ENCODE assay signal across 8 cellular contexts in genomic region chr5:69370335-69370734, GRCh38. TPM values are rescaled to one million over a fixed set of nuclear protein-coding genes. Genes with fewer than 3 reads are reported as not detected.
DNase-seq lines count a peak whose midpoint lies in the region; ATAC-seq, FAIRE-seq and TF ChIP-seq lines count a peak whose summit lies in the region.
"Not testable (repeated sequence)": the region's sequence is repeated elsewhere in the genome, so short reads cannot be mapped to it uniquely, and the experiment has no call there.

No MANE protein-coding gene starts in this region.

- in situ Hi-C loops in K562 (cut with MboI): not testable (repeated sequence)

- TF ChIP-seq POLR2A in K562 (conservative IDR thresholded peaks at IDR 0.05): not testable (repeated sequence)

- FAIRE-seq in K562 (lab: Jason Lieb, UNC): not testable (repeated sequence)

- CTCF ChIA-PET in WTC11 (lab: Charles Lee): interaction anchor here (0.9 kb wide), 1 partner anchor 36 kb away, joined by 4 read pairs; no protein-coding TSS in a partner anchor
- CTCF ChIA-PET in K562 (lab: Yijun Ruan, JAX; ENCODE audit: low intra/inter-chr PET ratio): not testable (repeated sequence)

- H3K4me3 Mint-ChIP-seq in WTC11 (peak overlapping the region; percentile 95), memory B cell (peak overlapping the region; percentile 90)

- intact Hi-C loops in K562 (cut with micrococcal nuclease); upper lobe of right lung (cut with DNase I): not testable (repeated sequence)

- H3K9me1 ChIP-seq in K562 (ENCODE audit: control insufficient read depth, insufficient read depth, low read length): not testable (repeated sequence)

- H3K9me2 ChIP-seq in Karpas-422 (replicated peaks; ENCODE audit: insufficient read depth, low read length): not testable (repeated sequence)

- POLR2A ChIA-PET in WTC11 (lab: Charles Lee): interaction anchor here (0.5 to 1.3 kb wide), 3 partner anchors 16 to 37 kb away, joined by 3 to 8 read pairs (median 3); no protein-coding TSS in a partner anchor
- POLR2A ChIA-PET in K562 (lab: Yijun Ruan, JAX): interaction anchor here (0.8 to 1.4 kb wide), 4 partner anchors 9 to 118 kb away, joined by 3 to 6 read pairs (median 4); no protein-coding TSS in a partner anchor

- H3K9me3 Mint-ChIP-seq in WTC11, memory B cell: not testable (repeated sequence)

- H3K4me1 Mint-ChIP-seq in WTC11 (peaks cover 11% of the 10 kb centered on the region), memory B cell (peaks cover 22% of the 10 kb centered on the region)

- H3K27me3 Mint-ChIP-seq in WTC11 (ENCODE audit: low read depth); memory B cell: not testable (repeated sequence)

- not testable (repeated sequence) for ATAC-seq in WTC11; memory B cell (ENCODE audit: low read depth); upper lobe of right lung
- ATAC-seq in K562: peak; percentile 6

- H2AFZ ChIP-seq in Karpas-422 (ENCODE audit: low read length): not testable (repeated sequence)
- H2AFZ ChIP-seq in K562 (ENCODE audit: low read depth, low read length): peak overlapping the region; percentile 97

- TF ChIP-seq CTCF in WTC11 (IDR thresholded peaks at IDR 0.05); K562 (IDR thresholded peaks at IDR 0.05 in 2 of 3, conservative IDR thresholded peaks at IDR 0.05 in 1 of 3; ENCODE audit: insufficient read depth in 2 of 3, low read depth in 1 of 3, low read length in 3 of 3); fibroblast of pulmonary artery (IDR thresholded peaks at IDR 0.05; ENCODE audit: low read length, missing control alignments); retinal pigment epithelial cell (conservative IDR thresholded peaks at IDR 0.05; ENCODE audit: low read depth, low read length); upper lobe of right lung (IDR thresholded peaks at IDR 0.05): not testable (repeated sequence)

- DNase-seq in DMS 273 (lab: John Stamatoyannopoulos, UW; ENCODE audit: unreplicated experiment): peak; percentile 11
- DNase-seq in Karpas-422; WTC11 (ENCODE audit: low spot score); fibroblast of pulmonary artery (ENCODE audit: low read depth); memory B cell (ENCODE audit: low spot score in 2 of 2); retinal pigment epithelial cell (ENCODE audit: low read depth); upper lobe of right lung: not testable (repeated sequence)
- DNase-seq in K562 (ENCODE audit: extremely low read depth in 1 of 4, low spot score in 3 of 4): peak in 1 of 4 experiments; percentile 37

- H3K36me3 ChIP-seq in Karpas-422 (ENCODE audit: insufficient read depth, low read length): peaks cover 32% of the 10 kb centered on the region
- H3K36me3 ChIP-seq in K562 (ENCODE audit: control insufficient read depth, insufficient read depth, low read length): peaks cover 40% of the 10 kb centered on the region
- H3K36me3 ChIP-seq in upper lobe of right lung: peaks cover 34% of the 10 kb centered on the region

- BruUV-seq in K562 (replicated peaks; lab: Mats Ljungman, UMichigan): TSS peak; percentile 63

- peaks cover 18% of the 10 kb centered on the region; the same call in 1 of the 2 replicates for H4K20me1 ChIP-seq in Karpas-422 (ENCODE audit: insufficient read depth, low read depth, low read length)
- not testable (repeated sequence) for H4K20me1 ChIP-seq in K562 (replicated peaks; ENCODE audit: control insufficient read depth, insufficient read depth, low read length)

- not testable (repeated sequence) for TF ChIP-seq RAD21 in K562 (CRISPR knock-in tag; conservative IDR thresholded peaks at IDR 0.05 in 1 of 2, IDR thresholded peaks at IDR 0.05 in 1 of 2)

- WGBS in K562 (ENCODE audit: insufficient coverage, low coverage, missing lambda C conversion rate): 4% methylated on average over 16 of the region's 16 CpGs

- H3K4me1 ChIP-seq in Karpas-422 (ENCODE audit: low read length) (peaks cover 62% of the 10 kb centered on the region), upper lobe of right lung (peaks cover 19% of the 10 kb centered on the region)
- not testable (repeated sequence) for H3K4me1 ChIP-seq in K562 (replicated peaks in 1 of 2; ENCODE audit: control insufficient read depth in 2 of 2, insufficient read depth in 2 of 2, low read length in 2 of 2)

- TF ChIP-seq EP300 in K562 (IDR thresholded peaks at IDR 0.05; ENCODE audit: low read length): not testable (repeated sequence)

- peak overlapping the region; percentile 96 for H3K27ac Mint-ChIP-seq in WTC11
- H3K27ac Mint-ChIP-seq in memory B cell: peak overlapping the region; percentile 99

- H3K4me3 ChIP-seq in Karpas-422 (ENCODE audit: low read length) (peak overlapping the region; percentile 76), K562 (peak overlapping the region; percentile 70), fibroblast of pulmonary artery (replicated peaks; ENCODE audit: low read depth, low read length) (peak overlapping the region; percentile 82), retinal pigment epithelial cell (ENCODE audit: low read length) (peak overlapping the region; percentile 69), upper lobe of right lung (peak overlapping the region; percentile 78)

- H3K27me3 ChIP-seq in Karpas-422 (ENCODE audit: low read length); K562 (ENCODE audit: control insufficient read depth in 2 of 2, insufficient read depth in 2 of 2, low read length in 2 of 2); upper lobe of right lung: not testable (repeated sequence)

- H3K27ac ChIP-seq in Karpas-422 (ENCODE audit: low read length) (peak overlapping the region; percentile 86; the same call in 1 of the 2 replicates), K562 (ENCODE audit: extremely low read depth, low read depth, low read length) (peak overlapping the region; percentile 99), upper lobe of right lung (peak overlapping the region; percentile 99)

- H3K36me3 Mint-ChIP-seq in WTC11: peaks cover 30% of the 10 kb centered on the region
- not testable (repeated sequence) for H3K36me3 Mint-ChIP-seq in memory B cell

- H3K79me2 ChIP-seq in Karpas-422 (ENCODE audit: low read length) (peaks cover 94% of the 10 kb centered on the region), K562 (ENCODE audit: control insufficient read depth, insufficient read depth, low read length) (peaks cover 75% of the 10 kb centered on the region)

- H3K4me2 ChIP-seq in Karpas-422 (ENCODE audit: low read depth, low read length, poor library complexity, severe bottlenecking) (peak overlapping the region; percentile 94), K562 (ENCODE audit: insufficient read depth, low read length) (peak overlapping the region; percentile 96)

- peak overlapping the region; percentile 77 for H3K9ac ChIP-seq in Karpas-422 (ENCODE audit: low read length)
- peak overlapping the region; percentile 92 to 97 for H3K9ac ChIP-seq in K562 (ENCODE audit: insufficient read depth in 1 of 2, low read depth in 2 of 2, low read length in 2 of 2)

- not testable (repeated sequence) for H3K9me3 ChIP-seq in Karpas-422 (ENCODE audit: low read length); K562 (replicated peaks; ENCODE audit: control insufficient read depth, insufficient read depth, low read depth, low read length); upper lobe of right lung

RNA-seq across cellular contexts. Expression of gene RAD17, which starts 0.7 kb away (rescaled TPM):
- 46.5 and 61.7 TPM in 2 replicates for total RNA-seq in Karpas-422 (2014; rRNA removed; shearing (Covaris generic); ENCODE audit: low replicate concordance)
- 30.2 to 32.6 TPM (median 32.0 TPM) in 3 replicates for total RNA-seq in WTC11 (2021)
- total RNA-seq in K562 (2011; cell fraction: chromatin; rRNA removed; ENCODE audit: low replicate concordance): 56.1 and 66.3 TPM in 2 replicates
- 61.0 and 79.1 TPM in 2 replicates for total RNA-seq in K562 (2011; cell fraction: nucleolus; rRNA removed)
- total RNA-seq in K562 (2011; cell fraction: nucleoplasm; rRNA removed): 59.5 and 63.1 TPM in 2 replicates
- 21.1 and 36.7 TPM in 2 replicates for total RNA-seq in K562 (2014; rRNA removed)
- total RNA-seq in K562 (2014; rRNA removed; fragmentation: Illumina TruSeq; extraction: Trizol): 40.1 and 41.9 TPM in 2 replicates
- 33.6 and 40.7 TPM in 2 replicates for total RNA-seq in K562 (2015; rRNA removed; fragmentation: Illumina TruSeq; extraction: Trizol)
- 32.9 and 35.2 TPM in 2 replicates for total RNA-seq in K562 (2021)
- 45.2 and 47.2 TPM in 2 replicates for polyA plus RNA-seq in K562 (2011; rRNA removed)
- polyA plus RNA-seq in K562 (2011; cell fraction: cytosol; rRNA removed): 15.7 and 17.9 TPM in 2 replicates
- 44.1 and 52.9 TPM in 2 replicates for polyA plus RNA-seq in K562 (2011; cell fraction: nucleus; rRNA removed)
- polyA plus RNA-seq in K562 (2012): 20.4 and 31.9 TPM in 2 replicates
- 40.9 and 50.1 TPM in 2 replicates for polyA plus RNA-seq in K562 (2014; fragmentation: Illumina TruSeq; extraction: Trizol)
- polyA plus RNA-seq in K562 (2014; fragmentation: Nextera tagmentation; extraction: Ambion mirVana): 10 to 100 TPM; 25.6 to 44.4 TPM
- 35.6 and 39.0 TPM in 2 replicates for polyA plus RNA-seq in K562 (2014; rRNA removed)
- polyA minus RNA-seq in K562 (2011; rRNA and poly(A)+ RNA removed): 35.0 and 43.2 TPM in 2 replicates
- 13.5 and 18.0 TPM in 2 replicates for polyA minus RNA-seq in K562 (2011; cell fraction: cytosol; rRNA and poly(A)+ RNA removed)
- polyA minus RNA-seq in K562 (2011; cell fraction: nucleus; rRNA and poly(A)+ RNA removed): 45.4 and 55.8 TPM in 2 replicates
- 19.1 TPM for total RNA-seq in upper lobe of right lung

RNA-seq across cellular contexts. Expression of gene AK6, which starts 1.0 kb away (rescaled TPM):
- total RNA-seq in Karpas-422 (2014; rRNA removed; shearing (Covaris generic); ENCODE audit: low replicate concordance): 48.5 and 56.0 TPM in 2 replicates
- 33.2 to 43.1 TPM (median 33.3 TPM) in 3 replicates for total RNA-seq in WTC11 (2021)
- total RNA-seq in K562 (2011; cell fraction: chromatin; rRNA removed; ENCODE audit: low replicate concordance): 10.6 and 34.7 TPM in 2 replicates
- total RNA-seq in K562 (2011; cell fraction: nucleolus; rRNA removed): 6.2 and 7.0 TPM in 2 replicates
- 16.5 and 19.5 TPM in 2 replicates for total RNA-seq in K562 (2011; cell fraction: nucleoplasm; rRNA removed)
- 84.2 and 107 TPM in 2 replicates for total RNA-seq in K562 (2014; rRNA removed)
- total RNA-seq in K562 (2014; rRNA removed; fragmentation: Illumina TruSeq; extraction: Trizol): 176 and 197 TPM in 2 replicates
- total RNA-seq in K562 (2015; rRNA removed; fragmentation: Illumina TruSeq; extraction: Trizol): 103 and 110 TPM in 2 replicates
- 84.6 and 93.9 TPM in 2 replicates for total RNA-seq in K562 (2021)
- polyA plus RNA-seq in K562 (2011; rRNA removed): 95.7 and 151 TPM in 2 replicates
- polyA plus RNA-seq in K562 (2011; cell fraction: cytosol; rRNA removed): 9.2 and 23.2 TPM in 2 replicates
- 11.3 and 23.7 TPM in 2 replicates for polyA plus RNA-seq in K562 (2011; cell fraction: nucleus; rRNA removed)
- polyA plus RNA-seq in K562 (2012): 106 and 223 TPM in 2 replicates
- 125 and 128 TPM in 2 replicates for polyA plus RNA-seq in K562 (2014; fragmentation: Illumina TruSeq; extraction: Trizol)
- polyA plus RNA-seq in K562 (2014; fragmentation: Nextera tagmentation; extraction: Ambion mirVana): 100 to 1,000 TPM; 613 to 669 TPM
- 143 and 173 TPM in 2 replicates for polyA plus RNA-seq in K562 (2014; rRNA removed)
- polyA minus RNA-seq in K562 (2011; rRNA and poly(A)+ RNA removed): 93.0 and 94.2 TPM in 2 replicates
- polyA minus RNA-seq in K562 (2011; cell fraction: cytosol; rRNA and poly(A)+ RNA removed): 19.6 and 30.9 TPM in 2 replicates
- polyA minus RNA-seq in K562 (2011; cell fraction: nucleus; rRNA and poly(A)+ RNA removed): 7.1 and 15.8 TPM in 2 replicates
- total RNA-seq in upper lobe of right lung: 31.4 TPM

RNA-seq across cellular contexts. Expression of gene TAF9, which starts 1.0 kb away (rescaled TPM):
- total RNA-seq in Karpas-422 (2014; rRNA removed; shearing (Covaris generic); ENCODE audit: low replicate concordance): 74.5 and 109 TPM in 2 replicates
- total RNA-seq in WTC11 (2021) (73.7 to 76.6 TPM (median 76.1 TPM) in 3 replicates), K562 (2014; rRNA removed) (131 and 134 TPM in 2 replicates), K562 (2014; rRNA removed; fragmentation: Illumina TruSeq; extraction: Trizol) (177 and 197 TPM in 2 replicates), K562 (2015; rRNA removed; fragmentation: Illumina TruSeq; extraction: Trizol) (195 and 207 TPM in 2 replicates), K562 (2021) (119 and 124 TPM in 2 replicates), upper lobe of right lung (31.7 TPM)
- total RNA-seq in K562 (2011; cell fraction: chromatin; rRNA removed; ENCODE audit: low replicate concordance): 59.1 and 122 TPM in 2 replicates
- total RNA-seq in K562 (2011; cell fraction: nucleolus; rRNA removed): 48.5 and 54.9 TPM in 2 replicates
- total RNA-seq in K562 (2011; cell fraction: nucleoplasm; rRNA removed): 94.4 and 156 TPM in 2 replicates
- polyA plus RNA-seq in K562 (2011; rRNA removed) (248 and 338 TPM in 2 replicates), K562 (2014; fragmentation: Illumina TruSeq; extraction: Trizol) (257 and 310 TPM in 2 replicates), K562 (2014; fragmentation: Nextera tagmentation; extraction: Ambion mirVana) (100 to 1,000 TPM; 519 to 566 TPM), K562 (2014; rRNA removed) (188 and 189 TPM in 2 replicates)
- 148 and 207 TPM in 2 replicates for polyA plus RNA-seq in K562 (2011; cell fraction: cytosol; rRNA removed)
- polyA plus RNA-seq in K562 (2011; cell fraction: nucleus; rRNA removed): 74.9 and 128 TPM in 2 replicates
- polyA plus RNA-seq in K562 (2012): 153 and 163 TPM in 2 replicates
- 197 and 219 TPM in 2 replicates for polyA minus RNA-seq in K562 (2011; rRNA and poly(A)+ RNA removed)
- polyA minus RNA-seq in K562 (2011; cell fraction: cytosol; rRNA and poly(A)+ RNA removed): 41.5 and 56.1 TPM in 2 replicates
- polyA minus RNA-seq in K562 (2011; cell fraction: nucleus; rRNA and poly(A)+ RNA removed): 41.3 and 73.9 TPM in 2 replicates

RNA-seq across cellular contexts. Expression of gene CCDC125, which starts 37.7 kb away (rescaled TPM):
- total RNA-seq in Karpas-422 (2014; rRNA removed; shearing (Covaris generic); ENCODE audit: low replicate concordance): 7.8 and 8.9 TPM in 2 replicates
- total RNA-seq in WTC11 (2021): 3.1 to 5.5 TPM (median 5.5 TPM) in 3 replicates
- 15.2 and 32.9 TPM in 2 replicates for total RNA-seq in K562 (2011; cell fraction: chromatin; rRNA removed; ENCODE audit: low replicate concordance)
- total RNA-seq in K562 (2011; cell fraction: nucleolus; rRNA removed): 7.9 and 8.3 TPM in 2 replicates
- total RNA-seq in K562 (2011; cell fraction: nucleoplasm; rRNA removed): 13.6 and 23.6 TPM in 2 replicates
- total RNA-seq in K562 (2014; rRNA removed): 3.1 and 4.7 TPM in 2 replicates
- total RNA-seq in K562 (2014; rRNA removed; fragmentation: Illumina TruSeq; extraction: Trizol): 11.8 and 13.8 TPM in 2 replicates
- total RNA-seq in K562 (2015; rRNA removed; fragmentation: Illumina TruSeq; extraction: Trizol): 8.6 and 9.8 TPM in 2 replicates
- 7.0 and 7.8 TPM in 2 replicates for total RNA-seq in K562 (2021)
- 7.0 and 9.2 TPM in 2 replicates for polyA plus RNA-seq in K562 (2011; rRNA removed)
- 1.6 and 2.6 TPM in 2 replicates for polyA plus RNA-seq in K562 (2011; cell fraction: cytosol; rRNA removed)
- polyA plus RNA-seq in K562 (2011; cell fraction: nucleus; rRNA removed): 4.3 and 6.1 TPM in 2 replicates
- polyA plus RNA-seq in K562 (2012): 6.6 and 8.3 TPM in 2 replicates
- polyA plus RNA-seq in K562 (2014; fragmentation: Illumina TruSeq; extraction: Trizol): 7.8 and 9.3 TPM in 2 replicates
- polyA plus RNA-seq in K562 (2014; fragmentation: Nextera tagmentation; extraction: Ambion mirVana): 1 to 10 TPM; 6.6 to 6.9 TPM
- polyA plus RNA-seq in K562 (2014; rRNA removed): 5.9 and 6.3 TPM in 2 replicates
- polyA minus RNA-seq in K562 (2011; rRNA and poly(A)+ RNA removed): 13.6 and 16.0 TPM in 2 replicates
- 4.2 and 6.6 TPM in 2 replicates for polyA minus RNA-seq in K562 (2011; cell fraction: cytosol; rRNA and poly(A)+ RNA removed)
- 3.1 and 6.0 TPM in 2 replicates for polyA minus RNA-seq in K562 (2011; cell fraction: nucleus; rRNA and poly(A)+ RNA removed)
- total RNA-seq in upper lobe of right lung: 11.1 TPM

RNA-seq across cellular contexts. Expression of gene MARVELD2, which starts 44.6 kb away (rescaled TPM):
- 0.11 and 0.48 TPM in 2 replicates for total RNA-seq in Karpas-422 (2014; rRNA removed; shearing (Covaris generic); ENCODE audit: low replicate concordance)
- 28.6 to 34.7 TPM (median 31.4 TPM) in 3 replicates for total RNA-seq in WTC11 (2021)
- total RNA-seq in K562 (2011; cell fraction: chromatin; rRNA removed; ENCODE audit: low replicate concordance): 0.72 and 0.79 TPM in 2 replicates
- total RNA-seq in K562 (2011; cell fraction: nucleolus; rRNA removed): 0.33 and 0.92 TPM in 2 replicates
- total RNA-seq in K562 (2011; cell fraction: nucleoplasm; rRNA removed): 0.69 and 0.95 TPM in 2 replicates
- total RNA-seq in K562 (2014; rRNA removed): 0.08 TPM in 1 of 2 replicates, not detected in the other
- total RNA-seq in K562 (2014; rRNA removed; fragmentation: Illumina TruSeq; extraction: Trizol): 0.04 and 0.13 TPM in 2 replicates
- total RNA-seq in K562 (2015; rRNA removed; fragmentation: Illumina TruSeq; extraction: Trizol): 0.29 and 0.30 TPM in 2 replicates
- total RNA-seq in K562 (2021): 0.09 and 0.13 TPM in 2 replicates
- 0.05 and 0.21 TPM in 2 replicates for polyA plus RNA-seq in K562 (2011; rRNA removed)
- 0.07 TPM in 1 of 2 replicates, not detected in the other for polyA plus RNA-seq in K562 (2011; cell fraction: cytosol; rRNA removed)
- polyA plus RNA-seq in K562 (2011; cell fraction: nucleus; rRNA removed): 0.20 and 0.34 TPM in 2 replicates
- 0.03 and 0.08 TPM in 2 replicates for polyA plus RNA-seq in K562 (2012)
- 0.03 TPM in 2 replicates for polyA plus RNA-seq in K562 (2014; fragmentation: Illumina TruSeq; extraction: Trizol)
- under 1 TPM in 1 of 2 experiments, not detected in 1; 0.03 TPM for polyA plus RNA-seq in K562 (2014; fragmentation: Nextera tagmentation; extraction: Ambion mirVana)
- 0.07 TPM in 1 of 2 replicates, not detected in the other for polyA plus RNA-seq in K562 (2014; rRNA removed)
- 0.25 and 0.54 TPM in 2 replicates for polyA minus RNA-seq in K562 (2011; rRNA and poly(A)+ RNA removed)
- polyA minus RNA-seq in K562 (2011; cell fraction: cytosol; rRNA and poly(A)+ RNA removed): not detected in 2 replicates
- 0.40 and 0.56 TPM in 2 replicates for polyA minus RNA-seq in K562 (2011; cell fraction: nucleus; rRNA and poly(A)+ RNA removed)
- 32.4 TPM for total RNA-seq in upper lobe of right lung
